Comparison of ENCODE assay signal across 1 cellular context in the genomic region with DNA sequence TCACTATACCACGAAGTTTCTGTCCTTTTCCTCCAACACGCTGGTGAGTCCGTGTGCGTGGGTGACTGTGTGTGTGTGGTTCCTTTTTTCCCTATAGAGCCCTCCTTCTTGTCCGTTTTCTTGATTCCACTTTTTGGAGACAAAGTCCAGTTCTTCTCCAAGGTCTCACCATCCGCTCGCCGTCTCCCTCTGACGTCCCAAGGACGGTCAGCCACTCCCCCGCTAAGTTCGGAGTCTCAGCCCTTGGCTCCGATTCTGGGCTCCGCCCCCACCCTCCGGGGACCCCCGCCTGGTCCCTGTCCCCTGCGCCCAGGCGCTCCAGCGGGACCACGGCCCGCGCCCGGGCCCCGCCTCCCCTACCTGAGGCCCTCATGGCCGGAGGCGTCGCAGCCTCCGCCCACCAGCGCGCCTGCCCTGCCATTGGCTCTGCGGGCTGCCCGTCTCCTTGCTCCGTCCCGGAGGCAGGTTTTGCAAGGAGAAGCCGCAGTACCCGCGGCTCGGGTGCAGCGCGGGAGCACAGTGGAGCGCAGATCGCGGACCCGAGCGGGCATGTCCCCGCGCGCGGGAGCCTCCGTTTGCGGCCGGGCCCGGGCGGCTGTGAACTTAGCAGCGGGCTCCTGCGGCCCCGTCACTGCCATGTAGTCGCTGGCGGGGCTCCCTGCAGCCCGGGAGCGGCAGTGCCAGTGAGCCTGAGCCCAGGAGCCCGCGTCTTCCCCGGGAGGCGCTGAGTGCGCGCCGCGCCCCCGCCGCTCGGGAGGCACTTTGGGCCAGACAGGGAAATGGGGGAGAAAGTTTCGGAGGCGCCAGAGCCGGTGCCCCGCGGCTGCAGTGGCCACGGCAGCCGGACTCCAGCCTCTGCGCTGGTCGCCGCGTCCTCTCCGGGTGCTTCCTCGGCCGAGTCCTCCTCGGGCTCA.
TF ChIP-seq lines count a peak whose summit lies in the region.

A gene (plus strand): TSS at position 517 of the 914 bp plus-strand sequence. CDS start 263 bp downstream, at position 780.

TF ChIP-seq in SK-N-SH, 30 proteins besides CTCF, POLR2A, EP300 and RAD21 (continued from another document):
- TF ChIP-seq, protein P1, sequence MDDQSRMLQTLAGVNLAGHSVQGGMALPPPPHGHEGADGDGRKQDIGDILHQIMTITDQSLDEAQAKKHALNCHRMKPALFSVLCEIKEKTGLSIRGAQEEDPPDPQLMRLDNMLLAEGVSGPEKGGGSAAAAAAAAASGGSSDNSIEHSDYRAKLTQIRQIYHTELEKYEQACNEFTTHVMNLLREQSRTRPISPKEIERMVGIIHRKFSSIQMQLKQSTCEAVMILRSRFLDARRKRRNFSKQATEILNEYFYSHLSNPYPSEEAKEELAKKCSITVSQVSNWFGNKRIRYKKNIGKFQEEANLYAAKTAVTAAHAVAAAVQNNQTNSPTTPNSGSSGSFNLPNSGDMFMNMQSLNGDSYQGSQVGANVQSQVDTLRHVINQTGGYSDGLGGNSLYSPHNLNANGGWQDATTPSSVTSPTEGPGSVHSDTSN (IDR thresholded peaks at IDR 0.05): peak; percentile 99
- no peak for TF ChIP-seq NRF1 (IDR thresholded peaks at IDR 0.05; ENCODE audit: low read depth, low read length)
